In genomic region chr6:149060985-149061760, GRCh38 we compare ENCODE assay signal across 9 cellular contexts.
DNase-seq lines count a peak whose midpoint lies in the region; ATAC-seq and TF ChIP-seq lines count a peak whose summit lies in the region.
"Had no signal": no experiment of that assay in that cellular context is flagged by ENCODE, and none has a peak within 500 bp of the region (broad histone marks: within the 10 kb centered on the region; RNA-seq: fewer than 3 reads in every experiment).

No MANE protein-coding gene starts in this region.

- H4K5ac ChIP-seq in mesendoderm (ENCODE audit: low read length) = no peak overlapping the region

- POLR2A ChIA-PET in HEK293 (lab: Yijun Ruan, JAX) = no interaction called here

- no peak overlapping the region for H3K9ac ChIP-seq in mesendoderm (ENCODE audit: low read length)

- H3K9me3 Mint-ChIP-seq in neural crest cell = no peaks in the 10 kb centered on the region

- H3K9me3 ChIP-seq in HEK293 (ENCODE audit: control insufficient read depth, insufficient read depth, low read depth, low read length) = no peaks in the 10 kb centered on the region

- no peak for TF ChIP-seq CTCF in HEK293 (tag by site-specific recombination; IDR thresholded peaks at IDR 0.05)
- TF ChIP-seq CTCF in brain microvascular endothelial cell (IDR thresholded peaks at IDR 0.05; ENCODE audit: low read depth, low read length, missing control alignments) = no peak
- TF ChIP-seq CTCF in neural crest cell (conservative IDR thresholded peaks at IDR 0.05) = no peak
- TF ChIP-seq CTCF in dorsolateral prefrontal cortex (IDR thresholded peaks at IDR 0.05 in 54 of 56, conservative IDR thresholded peaks at IDR 0.05 in 2 of 56; ENCODE audit: low read depth in 1 of 56, partially characterized antibody in 56 of 56) = no peak
- TF ChIP-seq CTCF in lower leg skin (IDR thresholded peaks at IDR 0.05) = no peak

- DNase-seq in NCI-H226 = peak; percentile 53
- peak; percentile 85 for DNase-seq in brain microvascular endothelial cell
- DNase-seq in neural crest cell (ENCODE audit: low read depth, low spot score) = no peak
- DNase-seq in dorsolateral prefrontal cortex = no peak
- DNase-seq in mesendoderm = no peak
- no peak for DNase-seq in lower leg skin (ENCODE audit: low spot score in 2 of 2)

- H3K27ac Mint-ChIP-seq in neural crest cell (ENCODE audit: unreplicated experiment) = peak overlapping the region; percentile 14

- intact Hi-C loops in dorsolateral prefrontal cortex (cut with DNase I) (no loop called here), lower leg skin (cut with DNase I; ENCODE audit: low total_unique reads) (no loop called here)

- no peaks in the 10 kb centered on the region for H3K36me3 Mint-ChIP-seq in neural crest cell (ENCODE audit: low read depth)

- CTCF ChIA-PET in HEK293 (lab: Yijun Ruan, JAX) = interaction anchor here (1.2 to 1.9 kb wide), 4 partner anchors 20 to 371 kb away, joined by 4 to 9 read pairs (median 7); no protein-coding TSS in a partner anchor

- no peak for TF ChIP-seq POLR2A in lower leg skin (IDR thresholded peaks at IDR 0.05)

- no peaks in the 10 kb centered on the region for H3K79me1 ChIP-seq in mesendoderm (ENCODE audit: low read length)

- H3K27me3 ChIP-seq in brain microvascular endothelial cell (replicated peaks) (no peaks in the 10 kb centered on the region), dorsolateral prefrontal cortex (no peaks in the 10 kb centered on the region), mesendoderm (ENCODE audit: insufficient read depth, low read length, poor library complexity) (no peaks in the 10 kb centered on the region)

- no peak overlapping the region for H3K23ac ChIP-seq in mesendoderm (ENCODE audit: low read length)

- no peak overlapping the region for H2BK120ac ChIP-seq in mesendoderm (ENCODE audit: low read depth, low read length)

- H3K4me1 Mint-ChIP-seq in neural crest cell = peaks cover 7% of the 10 kb centered on the region

- no peak overlapping the region for H3K56ac ChIP-seq in mesendoderm (ENCODE audit: low read length)

- H3K4me1 ChIP-seq in HEK293 (ENCODE audit: control insufficient read depth, insufficient read depth, low read length) (peaks cover 37% of the 10 kb centered on the region), mesendoderm (ENCODE audit: control insufficient read depth, low read depth, low read length) (no peaks in the 10 kb centered on the region)

- H2BK5ac ChIP-seq in mesendoderm (ENCODE audit: low read length) = no peak overlapping the region

- H3K4me2 ChIP-seq in mesendoderm (ENCODE audit: low read length) = no peak overlapping the region

- H2AK5ac ChIP-seq in mesendoderm (ENCODE audit: low read length) = no peak overlapping the region

- H3K18ac ChIP-seq in mesendoderm (ENCODE audit: low read length) = no peak overlapping the region

- H3K27me3 Mint-ChIP-seq in neural crest cell (ENCODE audit: low read depth) = no peaks in the 10 kb centered on the region

- ATAC-seq in HG03469 (IDR thresholded peaks at IDR 0.05; ENCODE audit: unreplicated experiment) = no peak

- H3K4me3 Mint-ChIP-seq in neural crest cell = no peak overlapping the region

- H3K27ac ChIP-seq in HEK293 (ENCODE audit: extremely low read depth, low read depth, low read length) = peak overlapping the region; percentile 46; the same call in 1 of the 2 replicates
- peak overlapping the region; percentile 36 for H3K27ac ChIP-seq in brain microvascular endothelial cell
- no peak overlapping the region for H3K27ac ChIP-seq in dorsolateral prefrontal cortex
- H3K27ac ChIP-seq in mesendoderm (ENCODE audit: low read depth, low read length) = no peak overlapping the region

- H3K36me3 ChIP-seq in HEK293 (ENCODE audit: control insufficient read depth in 2 of 2, insufficient read depth in 1 of 2, low read length in 2 of 2) = no peaks in the 10 kb centered on the region
- H3K36me3 ChIP-seq in brain microvascular endothelial cell (replicated peaks) = no peaks in the 10 kb centered on the region
- no peaks in the 10 kb centered on the region for H3K36me3 ChIP-seq in mesendoderm (ENCODE audit: control insufficient read depth, insufficient read depth, low read length)

- no CpG with 5 or more reads among the region's 12 CpGs for WGBS in mesendoderm (ENCODE audit: extremely low coverage, insufficient coverage, low lambda C conversion rate)
- 43 to 45% methylated on average over 12 of the region's 12 CpGs for WGBS in lower leg skin, 2 donors

- H4K8ac ChIP-seq in mesendoderm (ENCODE audit: low read depth, low read length) = no peak overlapping the region

- no peak overlapping the region for H2BK15ac ChIP-seq in mesendoderm (replicated peaks; ENCODE audit: low read depth)

- no peak overlapping the region for H3K4ac ChIP-seq in mesendoderm (ENCODE audit: low read depth, low read length)

- in situ Hi-C loops in brain microvascular endothelial cell (cut with HindIII; ENCODE audit: low pct_ligation_motif_present, low sequenced_read_pairs) = no loop called here

- H3K4me3 ChIP-seq in HEK293 (ENCODE audit: low read depth, low read length) (no peak overlapping the region), brain microvascular endothelial cell (ENCODE audit: low read depth, low read length) (no peak overlapping the region), dorsolateral prefrontal cortex (no peak overlapping the region), mesendoderm (ENCODE audit: low read length) (no peak overlapping the region), lower leg skin (ENCODE audit: low read depth, poor library complexity, severe bottlenecking) (no peak overlapping the region)
- H3K4me3 ChIP-seq: skin epidermis had no signal

- no peaks in the 10 kb centered on the region for H3K79me2 ChIP-seq in mesendoderm (ENCODE audit: control insufficient read depth, insufficient read depth, low read length)

TF ChIP-seq in HEK293, 187 proteins besides CTCF, POLR2A, EP300 and RAD21 (continues in another document):
- peak; percentile 16; the same call in 1 of the 2 replicates for TF ChIP-seq ZNF394 (tag by site-specific recombination; IDR thresholded peaks at IDR 0.05; ENCODE audit: borderline replicate concordance)
- peak; percentile 45; the same call in 1 of the 2 replicates for TF ChIP-seq ZNF660 (tag by site-specific recombination; IDR thresholded peaks at IDR 0.05)
- no peak for TF ChIP-seq ZNF335 (tag by site-specific recombination; conservative IDR thresholded peaks at IDR 0.05)
- peak; percentile 63; the same call in 1 of the 2 replicates for TF ChIP-seq ZNF843 (tag by site-specific recombination; IDR thresholded peaks at IDR 0.05)
- TF ChIP-seq OSR2 (tag by site-specific recombination; IDR thresholded peaks at IDR 0.05) = peak; percentile 73
- peak; percentile 37; the same call in 1 of the 2 replicates for TF ChIP-seq IKZF3 (tag by site-specific recombination; IDR thresholded peaks at IDR 0.05)
- TF ChIP-seq ZBTB44 (tag by site-specific recombination; IDR thresholded peaks at IDR 0.05) = peak; percentile 85
- peak; percentile 50 for TF ChIP-seq ZBTB17 (tag by site-specific recombination; IDR thresholded peaks at IDR 0.05)
- no peak for TF ChIP-seq ZBTB11 (tag by site-specific recombination; conservative IDR thresholded peaks at IDR 0.05; ENCODE audit: low read depth)
- TF ChIP-seq ZNF561 (tag by site-specific recombination; IDR thresholded peaks at IDR 0.05; ENCODE audit: borderline replicate concordance) = peak; percentile 86
- no peak for TF ChIP-seq ZNF548 (tag by site-specific recombination; IDR thresholded peaks at IDR 0.05)
- no peak for TF ChIP-seq ZNF121 (tag by site-specific recombination; IDR thresholded peaks at IDR 0.05)
- no peak for TF ChIP-seq ZNF529 (tag by site-specific recombination; IDR thresholded peaks at IDR 0.05; ENCODE audit: insufficient replicate concordance)

Comparison
In these comparisons a context has a peak if more than half of its experiments do, and no peak if none do; other contexts are left out.
1. H3K27ac ChIP-seq: peak in HEK293 (single experiment) and brain microvascular endothelial cell (single experiment); none in dorsolateral prefrontal cortex (0 of 59) and mesendoderm (single experiment).
2. DNase-seq: peak in NCI-H226 (single experiment) and brain microvascular endothelial cell (single experiment); none in neural crest cell (single experiment), dorsolateral prefrontal cortex (0 of 10), mesendoderm (single experiment) and lower leg skin (0 of 2).